In the genomic region with DNA sequence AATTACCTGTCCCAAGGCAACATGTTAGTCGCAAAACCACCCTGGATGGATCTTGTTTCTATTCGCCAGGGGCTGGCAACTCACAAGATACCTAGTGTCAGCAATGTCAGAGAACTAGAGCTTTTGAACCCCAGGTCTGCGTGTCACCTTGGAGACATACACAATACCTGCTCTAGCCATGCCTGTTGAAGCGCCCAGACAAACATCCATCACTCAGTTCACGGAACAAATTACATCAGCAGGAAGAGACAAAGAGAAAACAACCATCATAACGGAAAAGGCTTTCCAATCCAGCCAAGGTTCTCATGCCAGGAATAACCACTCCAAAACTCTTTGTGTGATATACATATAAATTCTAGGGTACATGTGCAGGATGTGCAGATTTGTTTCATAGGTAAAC, we compare ENCODE assay signal across 8 cellular contexts. TPM values are rescaled to one million over a fixed set of nuclear protein-coding genes. Genes with fewer than 3 reads are reported as not detected.
DNase-seq lines count a peak whose midpoint lies in the region; ATAC-seq and TF ChIP-seq lines count a peak whose summit lies in the region.

No MANE protein-coding gene starts in this region.

- WGBS in stomach, 5 donors = 53 to 68% (median 64%) methylated on average over 6 of the region's 6 CpGs

- TF ChIP-seq EP300 in stomach (IDR thresholded peaks at IDR 0.05) = no peak

- TF ChIP-seq CTCF in foreskin keratinocyte (conservative IDR thresholded peaks at IDR 0.05) (no peak), stomach (IDR thresholded peaks at IDR 0.05) (no peak)

- TF ChIP-seq POLR2A in stomach (IDR thresholded peaks at IDR 0.05) = no peak

- H3K4me3 ChIP-seq in stomach = peak overlapping the region; percentile 65 to 93 (median 80)

- H3K9me3 Mint-ChIP-seq in activated CD4-positive, alpha-beta T cell treated with anti-CD3 and anti-CD28 coated beads, Interleukin-2, amount 10 ng/mL, durations not matched to agents 7 days and 5 days = no peaks in the 10 kb centered on the region
- H3K9me3 Mint-ChIP-seq in activated CD4-positive, alpha-beta memory T cell treated with anti-CD3 and anti-CD28 coated beads for 36 hours = no peaks in the 10 kb centered on the region

- H3K27ac Mint-ChIP-seq in activated CD4-positive, alpha-beta T cell treated with anti-CD3 and anti-CD28 coated beads, Interleukin-2, amount 10 ng/mL, durations not matched to agents 7 days and 5 days = no peak overlapping the region
- H3K27ac Mint-ChIP-seq in activated CD4-positive, alpha-beta memory T cell treated with anti-CD3 and anti-CD28 coated beads for 36 hours = no peak overlapping the region

- POLR2A ChIA-PET in activated CD4-positive, alpha-beta T cell treated with anti-CD3 and anti-CD28 coated beads, Interleukin-2, amount 10 ng/mL, durations not matched to agents 7 days and 5 days (lab: Charles Lee) = no interaction called here
- POLR2A ChIA-PET in activated CD4-positive, alpha-beta memory T cell treated with anti-CD3 and anti-CD28 coated beads for 36 hours (lab: Charles Lee) = interaction anchor here (1.2 kb wide), 1 partner anchor 10 kb away, joined by 5 read pairs; no protein-coding TSS in a partner anchor

- H3K4me1 ChIP-seq in foreskin keratinocyte (peaks cover 58% of the 10 kb centered on the region), stomach (peaks cover 28 to 74% (median 56%) of the 10 kb centered on the region in 4 donors)

- peaks cover 38% of the 10 kb centered on the region for H3K4me1 Mint-ChIP-seq in activated CD4-positive, alpha-beta T cell treated with anti-CD3 and anti-CD28 coated beads, Interleukin-2, amount 10 ng/mL, durations not matched to agents 7 days and 5 days
- peaks cover 55% of the 10 kb centered on the region for H3K4me1 Mint-ChIP-seq in activated CD4-positive, alpha-beta memory T cell treated with anti-CD3 and anti-CD28 coated beads for 36 hours (ENCODE audit: low read depth)

- peak overlapping the region; percentile 27 for H3K4me3 Mint-ChIP-seq in activated CD4-positive, alpha-beta T cell treated with anti-CD3 and anti-CD28 coated beads, Interleukin-2, amount 10 ng/mL, durations not matched to agents 7 days and 5 days
- H3K4me3 Mint-ChIP-seq in activated CD4-positive, alpha-beta memory T cell treated with anti-CD3 and anti-CD28 coated beads for 36 hours = peak overlapping the region; percentile 4

- peaks cover 15% of the 10 kb centered on the region for H3K27me3 Mint-ChIP-seq in activated CD4-positive, alpha-beta T cell treated with anti-CD3 and anti-CD28 coated beads, Interleukin-2, amount 10 ng/mL, durations not matched to agents 7 days and 5 days
- H3K27me3 Mint-ChIP-seq in activated CD4-positive, alpha-beta memory T cell treated with anti-CD3 and anti-CD28 coated beads for 36 hours = no peaks in the 10 kb centered on the region

- H3K36me3 Mint-ChIP-seq in activated CD4-positive, alpha-beta T cell treated with anti-CD3 and anti-CD28 coated beads, Interleukin-2, amount 10 ng/mL, durations not matched to agents 7 days and 5 days (ENCODE audit: low read depth) = peaks cover 23% of the 10 kb centered on the region
- peaks cover 11% of the 10 kb centered on the region for H3K36me3 Mint-ChIP-seq in activated CD4-positive, alpha-beta memory T cell treated with anti-CD3 and anti-CD28 coated beads for 36 hours

- H3K27ac ChIP-seq in foreskin keratinocyte = peak overlapping the region; percentile 25
- peak overlapping the region; percentile 93 to 98 (median 97) for H3K27ac ChIP-seq in stomach

- H3K27me3 ChIP-seq in foreskin keratinocyte (no peaks in the 10 kb centered on the region), stomach (no peaks in the 10 kb centered on the region)

- intact Hi-C loops in activated CD4-positive, alpha-beta memory T cell treated with anti-CD3 and anti-CD28 coated beads for 36 hours (cut with micrococcal nuclease) = loop anchor here (2.0 to 10.0 kb wide), 3 partner anchors 39 to 569 kb away; a partner anchor contains a TSS
- intact Hi-C loops in stomach (cut with DNase I; ENCODE audit: low total_unique reads) = no loop called here

- peaks cover 0 to 22% (median 13%) of the 10 kb centered on the region in 4 donors for H3K36me3 ChIP-seq in stomach

- CTCF ChIA-PET in activated CD4-positive, alpha-beta T cell treated with anti-CD3 and anti-CD28 coated beads, Interleukin-2, amount 10 ng/mL, durations not matched to agents 7 days and 5 days (lab: Charles Lee) = interaction anchor here (1.2 to 1.3 kb wide), 2 partner anchors 8 to 28 kb away, joined by 3 to 6 read pairs; no protein-coding TSS in a partner anchor
- CTCF ChIA-PET in activated CD4-positive, alpha-beta memory T cell treated with anti-CD3 and anti-CD28 coated beads for 36 hours (lab: Charles Lee) = interaction anchor here (0.9 to 1.1 kb wide), 2 partner anchors 9 to 14 kb away, joined by 3 to 5 read pairs; no protein-coding TSS in a partner anchor

- H3K9me3 ChIP-seq in stomach = no peaks in the 10 kb centered on the region

- no peak for DNase-seq in activated CD4-positive, alpha-beta T cell treated with anti-CD3 and anti-CD28 coated beads, Interleukin-2, amount 10 ng/mL, durations not matched to agents 7 days and 5 days
- DNase-seq in activated CD4-positive, alpha-beta T cell treated with anti-CD3 and anti-CD28 coated beads, Interleukin-2, amount 50 U/mL, for 48 hours = no peak
- DNase-seq in activated CD4-positive, alpha-beta memory T cell treated with anti-CD3 and anti-CD28 coated beads for 36 hours = no peak
- DNase-seq in foreskin keratinocyte (no peak), stomach (no peak), NCI-H146 treated with DMSO at 0.1 percent for 48 hours (lab: John Stamatoyannopoulos, UW; ENCODE audit: unreplicated experiment) (no peak), NCI-H187 treated with DMSO at 0.1 percent for 48 hours (lab: John Stamatoyannopoulos, UW) (no peak)

- ATAC-seq in foreskin keratinocyte = no peak
- no peak for ATAC-seq in HG03354 (IDR thresholded peaks at IDR 0.05; ENCODE audit: poor library complexity, severe bottlenecking, unreplicated experiment)

RNA-seq across cellular contexts. Expression of a gene that starts 2.2 kb away (rescaled TPM):
- total RNA-seq in activated CD4-positive, alpha-beta T cell treated with anti-CD3 and anti-CD28 coated beads, Interleukin-2, amount 10 ng/mL, durations not matched to agents 7 days and 5 days = 10 to 100 TPM; 97.2 to 97.4 TPM
- 10 to 100 TPM; 79.4 TPM for total RNA-seq in activated CD4-positive, alpha-beta memory T cell treated with anti-CD3 and anti-CD28 coated beads for 36 hours
- 670 and 816 TPM in 2 replicates for total RNA-seq in foreskin keratinocyte
- 645 and 724 TPM in 2 replicates for polyA plus RNA-seq in foreskin keratinocyte
- 100 to 1,000 TPM in 3 of 5 donors, 10 to 100 TPM in 1, 1 to 10 TPM in 1; 6.4 to 225 (median 111) TPM for total RNA-seq in stomach
- polyA plus RNA-seq in stomach = 100 to 1,000 TPM in 2 of 3 donors, 10 to 100 TPM in 1; 89.1 to 200 (median 166) TPM

RNA-seq across cellular contexts. Expression of a gene that starts 33.4 kb away (rescaled TPM):
- total RNA-seq in activated CD4-positive, alpha-beta T cell treated with anti-CD3 and anti-CD28 coated beads, Interleukin-2, amount 10 ng/mL, durations not matched to agents 7 days and 5 days = under 1 TPM; 0.25 to 0.27 TPM
- not detected for total RNA-seq in activated CD4-positive, alpha-beta memory T cell treated with anti-CD3 and anti-CD28 coated beads for 36 hours
- total RNA-seq in foreskin keratinocyte (0.18 and 0.41 TPM in 2 replicates), stomach (not detected)
- polyA plus RNA-seq in foreskin keratinocyte (0.20 and 0.50 TPM in 2 replicates), stomach (not detected)

RNA-seq across cellular contexts. Expression of a gene that starts 40.3 kb away (rescaled TPM):
- total RNA-seq in activated CD4-positive, alpha-beta T cell treated with anti-CD3 and anti-CD28 coated beads, Interleukin-2, amount 10 ng/mL, durations not matched to agents 7 days and 5 days = 10 to 100 TPM; 22.7 to 24.2 TPM
- 10 to 100 TPM; 16.5 to 17.7 TPM for total RNA-seq in activated CD4-positive, alpha-beta memory T cell treated with anti-CD3 and anti-CD28 coated beads for 36 hours
- total RNA-seq in foreskin keratinocyte (34.0 and 34.9 TPM in 2 replicates), stomach (10 to 100 TPM in 4 of 5 donors, 1 to 10 TPM in 1; 4.9 to 63.0 (median 25.9) TPM)
- polyA plus RNA-seq in foreskin keratinocyte (14.5 and 15.5 TPM in 2 replicates), stomach (10 to 100 TPM; 14.5 to 25.7 (median 16.2) TPM)
